27 cellular contexts compared by ENCODE assay signal in the genomic region with DNA sequence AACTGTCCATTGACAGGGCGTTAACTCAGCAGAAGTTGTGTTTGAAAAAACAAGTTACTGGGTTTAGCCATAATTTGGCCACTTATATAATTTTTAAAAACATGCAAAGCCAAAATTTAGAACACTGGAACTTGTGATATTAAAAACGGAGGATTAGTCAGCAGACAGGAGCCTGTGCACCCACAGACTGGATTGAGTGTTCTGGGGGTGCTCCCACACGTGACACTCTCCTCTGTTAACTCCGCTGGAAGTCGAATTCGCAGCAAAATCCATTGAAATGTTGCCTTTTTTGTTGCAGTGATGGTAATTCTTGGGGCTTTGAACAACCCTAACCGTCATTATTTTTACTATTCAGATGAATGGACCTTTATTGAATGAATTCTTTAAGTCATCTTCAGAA.
"Had no signal": no experiment of that assay in that cellular context is flagged by ENCODE, and none has a peak within 500 bp of the region (broad histone marks: within the 10 kb centered on the region; RNA-seq: fewer than 3 reads in every experiment).

No MANE protein-coding gene starts in this region.

- H3K4me3 ChIP-seq: heart left ventricle, left lung, lower lobe of right lung, mucosa of descending colon, ovary, skin epidermis, testis, thyroid gland, transverse colon, upper lobe of left lung had no signal

- H3K36me3 ChIP-seq: left lung, lower lobe of right lung, ovary, thyroid gland, transverse colon, upper lobe of left lung had no signal

- H3K9me3 ChIP-seq: heart left ventricle, left lung, lower lobe of right lung, mucosa of descending colon, ovary, testis, thyroid gland, transverse colon, upper lobe of left lung had no signal

- H3K27me3 ChIP-seq: heart left ventricle, left lung, ovary, testis, thyroid gland, transverse colon, upper lobe of left lung had no signal

- H3K27ac Mint-ChIP-seq: naive thymus-derived CD4-positive, alpha-beta T cell; natural killer cell treated with Interleukin-12 subunit alpha and Interleukin-12 subunit beta and Interleukin-15 and Interleukin-18, amount 100 ng/mL, for 72 hours; progenitor cell of endocrine pancreas; stimulated activated naive CD8-positive, alpha-beta T cell treated with anti-CD3 and anti-CD28 coated beads, Interleukin-15, Interleukin-2, amounts not matched to agents 100 ng/mL and 50 ng/mL, for 24 hours had no signal

- H3K27me3 Mint-ChIP-seq: naive thymus-derived CD4-positive, alpha-beta T cell; natural killer cell treated with Interleukin-12 subunit alpha and Interleukin-12 subunit beta and Interleukin-15 and Interleukin-18, amount 100 ng/mL, for 72 hours; progenitor cell of endocrine pancreas; stimulated activated naive CD8-positive, alpha-beta T cell treated with anti-CD3 and anti-CD28 coated beads, Interleukin-15, Interleukin-2, amounts not matched to agents 100 ng/mL and 50 ng/mL, for 24 hours had no signal

- H3K27ac ChIP-seq: heart left ventricle, left lung, lower lobe of right lung, ovary, skin epidermis, testis, thyroid gland, transverse colon, upper lobe of left lung had no signal

- H3K36me3 Mint-ChIP-seq: natural killer cell treated with Interleukin-12 subunit alpha and Interleukin-12 subunit beta and Interleukin-15 and Interleukin-18, amount 100 ng/mL, for 72 hours had no signal

- H3K4me3 Mint-ChIP-seq: immature natural killer cell; naive thymus-derived CD4-positive, alpha-beta T cell; natural killer cell treated with Interleukin-12 subunit alpha and Interleukin-12 subunit beta and Interleukin-15 and Interleukin-18, amount 100 ng/mL, for 72 hours; stimulated activated naive CD8-positive, alpha-beta T cell treated with anti-CD3 and anti-CD28 coated beads, Interleukin-15, Interleukin-2, amounts not matched to agents 100 ng/mL and 50 ng/mL, for 24 hours had no signal

- H3K4me1 Mint-ChIP-seq: immature natural killer cell; naive thymus-derived CD4-positive, alpha-beta T cell had no signal

- H3K9me3 Mint-ChIP-seq: immature natural killer cell; naive thymus-derived CD4-positive, alpha-beta T cell; natural killer cell treated with Interleukin-12 subunit alpha and Interleukin-12 subunit beta and Interleukin-15 and Interleukin-18, amount 100 ng/mL, for 72 hours; stimulated activated naive CD8-positive, alpha-beta T cell treated with anti-CD3 and anti-CD28 coated beads, Interleukin-15, Interleukin-2, amounts not matched to agents 100 ng/mL and 50 ng/mL, for 24 hours had no signal

- DNase-seq: heart left ventricle; hypothalamus; immature natural killer cell; kidney; left colon; left lung; lower lobe of right lung; midbrain; mucosa of descending colon; naive thymus-derived CD4-positive, alpha-beta T cell; ovary; retina; right cardiac atrium; stimulated activated CD4-positive, alpha-beta T cell treated with anti-CD3 and anti-CD28 coated beads, Interleukin-12 subunit alpha, Interleukin-12 subunit beta, amount 100 ng/mL, for 4 hours; stimulated activated CD4-positive, alpha-beta T cell treated with anti-CD3 and anti-CD28 coated beads, Interleukin-15, amount 100 ng/mL, for 24 hours; stimulated activated CD4-positive, alpha-beta T cell treated with anti-CD3 and anti-CD28 coated beads, Interleukin-2, amount 100 ng/mL, for 24 hours; stimulated activated CD4-positive, alpha-beta T cell treated with anti-CD3 and anti-CD28 coated beads, Interleukin-4, amount 100 ng/mL, for 1 hour; stimulated activated naive CD4-positive, alpha-beta T cell; testis; thyroid gland; transverse colon; upper lobe of left lung had no signal

- H3K4me1 ChIP-seq: left lung, lower lobe of right lung, testis, thyroid gland, transverse colon, upper lobe of left lung had no signal

- ATAC-seq: heart left ventricle; left colon; left lung; lower lobe of right lung; mucosa of descending colon; naive thymus-derived CD4-positive, alpha-beta T cell; natural killer cell treated with Interleukin-12 subunit alpha and Interleukin-12 subunit beta and Interleukin-15 and Interleukin-18, amount 100 ng/mL, for 72 hours; right cardiac atrium; sciatic nerve had no signal
